ENCODE assay signal across 1 cellular context in the genomic region with DNA sequence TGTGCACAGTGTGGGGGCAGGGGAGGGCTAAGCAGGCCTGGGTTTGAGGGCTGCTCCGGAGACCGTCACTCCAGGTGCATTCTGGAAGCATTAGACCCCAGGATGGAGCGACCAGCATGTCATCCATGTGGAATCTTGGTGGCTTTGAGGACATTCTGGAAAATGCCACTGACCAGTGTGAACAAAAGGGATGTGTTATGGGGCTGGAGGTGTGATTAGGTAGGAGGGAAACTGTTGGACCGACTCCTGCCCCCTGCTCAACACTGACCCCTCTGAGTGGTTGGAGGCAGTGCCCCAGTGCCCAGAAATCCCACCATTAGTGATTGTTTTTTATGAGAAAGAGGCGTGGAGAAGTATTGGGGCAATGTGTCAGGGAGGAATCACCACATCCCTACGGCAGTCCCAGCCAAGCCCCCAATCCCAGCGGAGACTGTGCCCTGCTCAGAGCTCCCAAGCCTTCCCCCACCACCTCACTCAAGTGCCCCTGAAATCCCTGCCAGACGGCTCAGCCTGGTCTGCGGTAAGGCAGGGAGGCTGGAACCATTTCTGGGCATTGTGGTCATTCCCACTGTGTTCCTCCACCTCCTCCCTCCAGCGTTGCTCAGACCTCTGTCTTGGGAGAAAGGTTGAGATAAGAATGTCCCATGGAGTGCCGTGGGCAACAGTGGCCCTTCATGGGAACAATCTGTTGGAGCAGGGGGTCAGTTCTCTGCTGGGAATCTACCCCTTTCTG.
TF ChIP-seq lines count a peak whose summit lies in the region.

No MANE protein-coding gene starts in this region.

TF ChIP-seq in HepG2, 621 proteins besides CTCF, POLR2A, EP300 and RAD21 (continued from another document and continues in another):
- TF ChIP-seq, protein P1, sequence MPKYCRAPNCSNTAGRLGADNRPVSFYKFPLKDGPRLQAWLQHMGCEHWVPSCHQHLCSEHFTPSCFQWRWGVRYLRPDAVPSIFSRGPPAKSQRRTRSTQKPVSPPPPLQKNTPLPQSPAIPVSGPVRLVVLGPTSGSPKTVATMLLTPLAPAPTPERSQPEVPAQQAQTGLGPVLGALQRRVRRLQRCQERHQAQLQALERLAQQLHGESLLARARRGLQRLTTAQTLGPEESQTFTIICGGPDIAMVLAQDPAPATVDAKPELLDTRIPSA (CRISPR knock-in tag; IDR thresholded peaks at IDR 0.05; ENCODE audit: borderline replicate concordance): no peak; the same call in 1 of the 2 replicates
- TF ChIP-seq HMG20A (CRISPR knock-in tag; IDR thresholded peaks at IDR 0.05; ENCODE audit: borderline replicate concordance) (no peak), ZBTB1 (CRISPR knock-in tag; IDR thresholded peaks at IDR 0.05; ENCODE audit: borderline replicate concordance) (no peak), ZNF660 (CRISPR knock-in tag; IDR thresholded peaks at IDR 0.05; ENCODE audit: borderline replicate concordance, low read depth) (no peak), WIZ (CRISPR knock-in tag; IDR thresholded peaks at IDR 0.05) (no peak), PRPF4 (IDR thresholded peaks at IDR 0.05; ENCODE audit: low read depth, low read length, poor library complexity, severe bottlenecking) (no peak), ZNF234 (CRISPR knock-in tag; conservative IDR thresholded peaks at IDR 0.05) (0 out of 2 replicates have a peak, but pooled peaks have one; percentile 23), SMC3 (IDR thresholded peaks at IDR 0.05; ENCODE audit: low read length) (peak; percentile 34; the same call in 1 of the 2 replicates), NCOA5 (CRISPR knock-in tag; IDR thresholded peaks at IDR 0.05) (peak; percentile 28; the same call in 1 of the 2 replicates), SALL1 (CRISPR knock-in tag; IDR thresholded peaks at IDR 0.05) (peak; percentile 43; the same call in 1 of the 2 replicates), FOXA3 (CRISPR knock-in tag; IDR thresholded peaks at IDR 0.05) (peak; percentile 10; the same call in 1 of the 2 replicates), SMYD3 (CRISPR knock-in tag; IDR thresholded peaks at IDR 0.05) (no peak), ATRX (CRISPR knock-in tag; IDR thresholded peaks at IDR 0.05; ENCODE audit: borderline replicate concordance) (no peak), IKZF1 (IDR thresholded peaks at IDR 0.05) (no peak), RBFOX2 (IDR thresholded peaks at IDR 0.05; ENCODE audit: low read depth, low read length) (peak; percentile 55; the same call in 1 of the 2 replicates), ZSCAN20 (CRISPR knock-in tag; IDR thresholded peaks at IDR 0.05; ENCODE audit: borderline replicate concordance) (no peak), MZF1 (CRISPR knock-in tag; IDR thresholded peaks at IDR 0.05; ENCODE audit: borderline replicate concordance) (no peak), AGO2 (optimal IDR thresholded peaks at IDR 0.05; ENCODE audit: low read depth, low read length) (peak; percentile 97), ZNF17 (CRISPR knock-in tag; IDR thresholded peaks at IDR 0.05) (no peak), CHD2 (IDR thresholded peaks at IDR 0.05; ENCODE audit: low read depth, low read length) (no peak), ZNF292 (CRISPR knock-in tag; IDR thresholded peaks at IDR 0.05; ENCODE audit: borderline replicate concordance, low read depth) (no peak), NR2F2 (IDR thresholded peaks at IDR 0.05; ENCODE audit: borderline replicate concordance, low read depth) (no peak; the same call in 1 of the 2 replicates), JDP2 (CRISPR knock-in tag; IDR thresholded peaks at IDR 0.05; ENCODE audit: borderline replicate concordance) (no peak), ZNF10 (CRISPR knock-in tag; IDR thresholded peaks at IDR 0.05; ENCODE audit: borderline replicate concordance, low read depth) (no peak), RBAK (CRISPR knock-in tag; IDR thresholded peaks at IDR 0.05) (no peak), NCOA1 (CRISPR knock-in tag; IDR thresholded peaks at IDR 0.05) (no peak), HNRNPL (IDR thresholded peaks at IDR 0.05; ENCODE audit: low read depth, low read length) (0 out of 2 replicates have a peak, but pooled peaks have one; percentile 65), ZBTB7A (CRISPR knock-in tag; IDR thresholded peaks at IDR 0.05) (peak; percentile 60; the same call in 1 of the 2 replicates), CENPT (CRISPR knock-in tag; IDR thresholded peaks at IDR 0.05; ENCODE audit: low read depth) (no peak), SKI (IDR thresholded peaks at IDR 0.05; ENCODE audit: partially characterized antibody) (no peak)
- TF ChIP-seq, protein P2, sequence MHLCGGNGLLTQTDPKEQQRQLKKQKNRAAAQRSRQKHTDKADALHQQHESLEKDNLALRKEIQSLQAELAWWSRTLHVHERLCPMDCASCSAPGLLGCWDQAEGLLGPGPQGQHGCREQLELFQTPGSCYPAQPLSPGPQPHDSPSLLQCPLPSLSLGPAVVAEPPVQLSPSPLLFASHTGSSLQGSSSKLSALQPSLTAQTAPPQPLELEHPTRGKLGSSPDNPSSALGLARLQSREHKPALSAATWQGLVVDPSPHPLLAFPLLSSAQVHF (CRISPR knock-in tag; IDR thresholded peaks at IDR 0.05): peak; percentile 59; the same call in 1 of the 2 replicates
- TF ChIP-seq, protein P3, sequence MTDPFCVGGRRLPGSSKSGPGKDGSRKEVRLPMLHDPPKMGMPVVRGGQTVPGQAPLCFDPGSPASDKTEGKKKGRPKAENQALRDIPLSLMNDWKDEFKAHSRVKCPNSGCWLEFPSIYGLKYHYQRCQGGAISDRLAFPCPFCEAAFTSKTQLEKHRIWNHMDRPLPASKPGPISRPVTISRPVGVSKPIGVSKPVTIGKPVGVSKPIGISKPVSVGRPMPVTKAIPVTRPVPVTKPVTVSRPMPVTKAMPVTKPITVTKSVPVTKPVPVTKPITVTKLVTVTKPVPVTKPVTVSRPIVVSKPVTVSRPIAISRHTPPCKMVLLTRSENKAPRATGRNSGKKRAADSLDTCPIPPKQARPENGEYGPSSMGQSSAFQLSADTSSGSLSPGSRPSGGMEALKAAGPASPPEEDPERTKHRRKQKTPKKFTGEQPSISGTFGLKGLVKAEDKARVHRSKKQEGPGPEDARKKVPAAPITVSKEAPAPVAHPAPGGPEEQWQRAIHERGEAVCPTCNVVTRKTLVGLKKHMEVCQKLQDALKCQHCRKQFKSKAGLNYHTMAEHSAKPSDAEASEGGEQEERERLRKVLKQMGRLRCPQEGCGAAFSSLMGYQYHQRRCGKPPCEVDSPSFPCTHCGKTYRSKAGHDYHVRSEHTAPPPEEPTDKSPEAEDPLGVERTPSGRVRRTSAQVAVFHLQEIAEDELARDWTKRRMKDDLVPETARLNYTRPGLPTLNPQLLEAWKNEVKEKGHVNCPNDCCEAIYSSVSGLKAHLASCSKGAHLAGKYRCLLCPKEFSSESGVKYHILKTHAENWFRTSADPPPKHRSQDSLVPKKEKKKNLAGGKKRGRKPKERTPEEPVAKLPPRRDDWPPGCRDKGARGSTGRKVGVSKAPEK (CRISPR knock-in tag; IDR thresholded peaks at IDR 0.05; ENCODE audit: borderline replicate concordance): peak; percentile 24; the same call in 1 of the 2 replicates
- TF ChIP-seq, protein P4, sequence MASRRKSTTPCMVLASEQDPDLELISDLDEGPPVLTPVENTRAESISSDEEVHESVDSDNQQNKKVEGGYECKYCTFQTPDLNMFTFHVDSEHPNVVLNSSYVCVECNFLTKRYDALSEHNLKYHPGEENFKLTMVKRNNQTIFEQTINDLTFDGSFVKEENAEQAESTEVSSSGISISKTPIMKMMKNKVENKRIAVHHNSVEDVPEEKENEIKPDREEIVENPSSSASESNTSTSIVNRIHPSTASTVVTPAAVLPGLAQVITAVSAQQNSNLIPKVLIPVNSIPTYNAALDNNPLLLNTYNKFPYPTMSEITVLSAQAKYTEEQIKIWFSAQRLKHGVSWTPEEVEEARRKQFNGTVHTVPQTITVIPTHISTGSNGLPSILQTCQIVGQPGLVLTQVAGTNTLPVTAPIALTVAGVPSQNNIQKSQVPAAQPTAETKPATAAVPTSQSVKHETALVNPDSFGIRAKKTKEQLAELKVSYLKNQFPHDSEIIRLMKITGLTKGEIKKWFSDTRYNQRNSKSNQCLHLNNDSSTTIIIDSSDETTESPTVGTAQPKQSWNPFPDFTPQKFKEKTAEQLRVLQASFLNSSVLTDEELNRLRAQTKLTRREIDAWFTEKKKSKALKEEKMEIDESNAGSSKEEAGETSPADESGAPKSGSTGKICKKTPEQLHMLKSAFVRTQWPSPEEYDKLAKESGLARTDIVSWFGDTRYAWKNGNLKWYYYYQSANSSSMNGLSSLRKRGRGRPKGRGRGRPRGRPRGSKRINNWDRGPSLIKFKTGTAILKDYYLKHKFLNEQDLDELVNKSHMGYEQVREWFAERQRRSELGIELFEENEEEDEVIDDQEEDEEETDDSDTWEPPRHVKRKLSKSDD (CRISPR knock-in tag; IDR thresholded peaks at IDR 0.05; ENCODE audit: low read depth): peak; percentile 81; the same call in 1 of the 2 replicates
- TF ChIP-seq, protein P5, sequence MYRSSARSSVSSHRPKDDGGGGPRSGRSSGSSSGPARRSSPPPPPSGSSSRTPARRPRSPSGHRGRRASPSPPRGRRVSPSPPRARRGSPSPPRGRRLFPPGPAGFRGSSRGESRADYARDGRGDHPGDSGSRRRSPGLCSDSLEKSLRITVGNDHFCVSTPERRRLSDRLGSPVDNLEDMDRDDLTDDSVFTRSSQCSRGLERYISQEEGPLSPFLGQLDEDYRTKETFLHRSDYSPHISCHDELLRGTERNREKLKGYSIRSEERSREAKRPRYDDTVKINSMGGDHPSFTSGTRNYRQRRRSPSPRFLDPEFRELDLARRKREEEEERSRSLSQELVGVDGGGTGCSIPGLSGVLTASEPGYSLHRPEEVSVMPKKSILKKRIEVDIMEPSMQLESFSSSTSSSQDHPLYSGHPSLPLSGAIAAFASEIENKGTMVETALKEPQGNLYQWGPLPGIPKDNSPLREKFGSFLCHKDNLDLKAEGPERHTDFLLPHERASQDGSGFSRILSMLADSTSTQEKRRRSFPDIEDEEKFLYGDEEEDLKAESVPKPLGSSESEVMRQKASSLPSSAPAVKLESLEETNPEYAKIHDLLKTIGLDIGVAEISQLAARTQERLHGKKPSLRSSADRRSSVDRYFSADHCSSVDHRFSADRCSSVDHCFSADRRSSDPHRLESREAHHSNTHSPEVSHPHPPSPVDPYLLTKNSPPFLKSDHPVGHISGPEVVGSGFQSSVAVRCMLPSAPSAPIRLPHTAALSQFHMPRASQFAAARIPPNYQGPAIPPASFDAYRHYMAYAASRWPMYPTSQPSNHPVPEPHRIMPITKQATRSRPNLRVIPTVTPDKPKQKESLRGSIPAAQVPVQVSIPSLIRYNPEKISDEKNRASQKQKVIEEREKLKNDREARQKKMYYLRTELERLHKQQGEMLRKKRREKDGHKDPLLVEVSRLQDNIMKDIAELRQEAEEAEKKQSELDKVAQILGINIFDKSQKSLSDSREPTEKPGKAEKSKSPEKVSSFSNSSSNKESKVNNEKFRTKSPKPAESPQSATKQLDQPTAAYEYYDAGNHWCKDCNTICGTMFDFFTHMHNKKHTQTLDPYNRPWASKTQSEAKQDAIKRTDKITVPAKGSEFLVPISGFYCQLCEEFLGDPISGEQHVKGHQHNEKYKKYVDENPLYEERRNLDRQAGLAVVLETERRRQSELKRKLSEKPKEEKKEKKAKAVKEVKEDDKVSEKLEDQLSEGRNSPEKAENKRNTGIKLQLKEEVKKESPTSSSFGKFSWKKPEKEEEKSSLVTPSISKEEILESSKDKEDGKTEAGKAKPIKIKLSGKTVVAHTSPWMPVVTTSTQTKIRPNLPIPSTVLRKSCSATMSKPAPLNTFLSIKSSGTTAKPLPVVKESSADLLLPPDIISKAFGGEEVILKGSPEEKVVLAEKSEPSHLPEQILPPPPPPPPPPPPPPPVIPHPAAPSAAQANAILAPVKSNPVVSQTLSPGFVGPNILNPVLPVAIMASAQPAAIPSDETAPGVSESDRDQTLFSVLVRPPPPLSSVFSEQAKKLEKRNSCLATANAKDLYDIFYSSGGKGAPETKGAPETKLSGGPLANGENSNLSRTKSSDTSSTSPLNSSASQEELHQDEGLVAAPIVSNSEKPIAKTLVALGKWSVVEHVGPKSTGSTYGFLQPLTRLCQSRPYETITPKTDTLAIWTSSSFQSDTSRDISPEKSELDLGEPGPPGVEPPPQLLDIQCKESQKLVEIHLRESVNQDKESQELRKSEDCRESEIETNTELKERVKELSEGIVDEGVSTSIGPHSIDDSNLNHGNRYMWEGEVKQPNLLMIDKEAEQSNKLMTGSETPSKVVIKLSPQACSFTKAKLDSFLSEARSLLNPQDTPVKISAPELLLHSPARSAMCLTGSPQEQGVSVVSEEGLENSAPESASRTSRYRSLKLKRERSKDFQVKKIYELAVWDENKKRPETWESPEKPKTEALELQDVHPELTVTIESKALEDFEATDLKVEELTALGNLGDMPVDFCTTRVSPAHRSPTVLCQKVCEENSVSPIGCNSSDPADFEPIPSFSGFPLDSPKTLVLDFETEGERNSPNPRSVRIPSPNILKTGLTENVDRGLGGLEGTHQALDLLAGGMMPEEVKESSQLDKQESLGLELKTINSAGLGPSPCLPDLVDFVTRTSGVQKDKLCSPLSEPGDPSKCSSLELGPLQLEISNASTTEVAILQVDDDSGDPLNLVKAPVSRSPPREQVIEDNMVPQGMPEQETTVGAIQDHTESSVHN (CRISPR knock-in tag; IDR thresholded peaks at IDR 0.05): peak; percentile 42; the same call in 1 of the 2 replicates
- TF ChIP-seq, protein P6, sequence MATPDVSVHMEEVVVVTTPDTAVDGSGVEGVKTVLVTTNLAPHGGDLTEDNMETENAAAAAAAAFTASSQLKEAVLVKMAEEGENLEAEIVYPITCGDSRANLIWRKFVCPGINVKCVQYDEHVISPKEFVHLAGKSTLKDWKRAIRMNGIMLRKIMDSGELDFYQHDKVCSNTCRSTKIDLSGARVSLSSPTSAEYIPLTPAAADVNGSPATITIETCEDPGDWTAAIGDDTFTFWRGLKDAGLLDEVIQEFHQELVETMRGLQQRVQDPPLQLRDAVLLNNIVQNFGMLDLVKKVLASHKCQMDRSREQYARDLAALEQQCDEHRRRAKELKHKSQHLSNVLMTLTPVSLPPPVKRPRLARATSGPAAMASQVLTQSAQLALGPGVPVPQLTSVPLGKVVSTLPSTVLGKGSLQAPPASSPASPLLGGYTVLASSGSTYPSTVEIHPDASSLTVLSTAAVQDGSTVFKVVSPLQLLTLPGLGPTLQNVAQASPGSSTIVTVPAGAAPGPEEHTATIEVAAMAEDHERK (CRISPR knock-in tag; IDR thresholded peaks at IDR 0.05; ENCODE audit: low read depth): no peak
- TF ChIP-seq, protein P7, sequence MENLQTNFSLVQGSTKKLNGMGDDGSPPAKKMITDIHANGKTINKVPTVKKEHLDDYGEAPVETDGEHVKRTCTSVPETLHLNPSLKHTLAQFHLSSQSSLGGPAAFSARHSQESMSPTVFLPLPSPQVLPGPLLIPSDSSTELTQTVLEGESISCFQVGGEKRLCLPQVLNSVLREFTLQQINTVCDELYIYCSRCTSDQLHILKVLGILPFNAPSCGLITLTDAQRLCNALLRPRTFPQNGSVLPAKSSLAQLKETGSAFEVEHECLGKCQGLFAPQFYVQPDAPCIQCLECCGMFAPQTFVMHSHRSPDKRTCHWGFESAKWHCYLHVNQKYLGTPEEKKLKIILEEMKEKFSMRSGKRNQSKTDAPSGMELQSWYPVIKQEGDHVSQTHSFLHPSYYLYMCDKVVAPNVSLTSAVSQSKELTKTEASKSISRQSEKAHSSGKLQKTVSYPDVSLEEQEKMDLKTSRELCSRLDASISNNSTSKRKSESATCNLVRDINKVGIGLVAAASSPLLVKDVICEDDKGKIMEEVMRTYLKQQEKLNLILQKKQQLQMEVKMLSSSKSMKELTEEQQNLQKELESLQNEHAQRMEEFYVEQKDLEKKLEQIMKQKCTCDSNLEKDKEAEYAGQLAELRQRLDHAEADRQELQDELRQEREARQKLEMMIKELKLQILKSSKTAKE (CRISPR knock-in tag; IDR thresholded peaks at IDR 0.05; ENCODE audit: borderline replicate concordance): no peak
- TF ChIP-seq, protein P8, sequence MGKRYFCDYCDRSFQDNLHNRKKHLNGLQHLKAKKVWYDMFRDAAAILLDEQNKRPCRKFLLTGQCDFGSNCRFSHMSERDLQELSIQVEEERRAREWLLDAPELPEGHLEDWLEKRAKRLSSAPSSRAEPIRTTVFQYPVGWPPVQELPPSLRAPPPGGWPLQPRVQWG (CRISPR knock-in tag; IDR thresholded peaks at IDR 0.05; ENCODE audit: borderline replicate concordance, low read depth): no peak
